ENCODE assay signal across 15 cellular contexts in genomic region chr1:198318092-198318491, GRCh38.
DNase-seq lines count a peak whose midpoint lies in the region; ATAC-seq lines count a peak whose summit lies in the region.
"Had no signal": no experiment of that assay in that cellular context is flagged by ENCODE, and none has a peak within 500 bp of the region (broad histone marks: within the 10 kb centered on the region; RNA-seq: fewer than 3 reads in every experiment).

No MANE protein-coding gene starts in this region.

- peak; percentile 87 for ATAC-seq in GM18870 (IDR thresholded peaks at IDR 0.05; ENCODE audit: unreplicated experiment)
- peak; percentile 93 for ATAC-seq in HG02610 (IDR thresholded peaks at IDR 0.05; ENCODE audit: unreplicated experiment)
- ATAC-seq in HG03558 (IDR thresholded peaks at IDR 0.05; ENCODE audit: extremely low read depth, unreplicated experiment), result peak; percentile 66
- ATAC-seq: gastrocnemius medialis, left cardiac atrium had no signal

- H3K4me1 ChIP-seq in CD8-positive, alpha-beta memory T cell (ENCODE audit: insufficient read depth, low read length), result no peaks in the 10 kb centered on the region
- H3K4me1 ChIP-seq: gastrocnemius medialis had no signal

- H3K36me3 ChIP-seq in CD8-positive, alpha-beta memory T cell (ENCODE audit: insufficient read depth, low read length), result peaks cover 3% of the 10 kb centered on the region
- no peaks in the 10 kb centered on the region for H3K36me3 ChIP-seq in H7 (replicated peaks; ENCODE audit: control insufficient read depth, insufficient read depth, low read length)
- H3K36me3 ChIP-seq in MG63, result peaks cover 44% of the 10 kb centered on the region

- no peak for DNase-seq in CD8-positive, alpha-beta memory T cell
- DNase-seq in G401 (ENCODE audit: low spot score) (no peak), H7 (no peak), MG63 (no peak), DMS114 treated with DMSO at 0.1 percent for 48 hours (lab: John Stamatoyannopoulos, UW; ENCODE audit: unreplicated experiment) (no peak)
- DNase-seq: amniotic stem cell, gastrocnemius medialis, left cardiac atrium, NCI-H1105, NCI-H82, nucleus accumbens had no signal

- peak overlapping the region in 5 of 8 donors; percentile 5 to 66 (median 42) for H3K27ac Mint-ChIP-seq in CD8-positive, alpha-beta memory T cell
- H3K27ac Mint-ChIP-seq: T-helper 1 cell treated with Interleukin-12 subunit alpha and Interleukin-12 subunit beta and Interleukin-4 antibody, amounts not matched to agents 30 μg/mL and 1 μg/mL, for 36 hours had no signal

- no peak overlapping the region for H3K4me3 Mint-ChIP-seq in CD8-positive, alpha-beta memory T cell
- H3K4me3 Mint-ChIP-seq: T-helper 1 cell treated with Interleukin-12 subunit alpha and Interleukin-12 subunit beta and Interleukin-4 antibody, amounts not matched to agents 30 μg/mL and 1 μg/mL, for 36 hours had no signal

- H3K27me3 Mint-ChIP-seq in CD8-positive, alpha-beta memory T cell, result no peaks in the 10 kb centered on the region

- no peak overlapping the region for H3K4me3 ChIP-seq in CD8-positive, alpha-beta memory T cell (ENCODE audit: low read length)
- H3K4me3 ChIP-seq in H7 (ENCODE audit: insufficient read depth, low read depth, low read length), result no peak overlapping the region
- H3K4me3 ChIP-seq in MG63, result no peak overlapping the region
- H3K4me3 ChIP-seq: gastrocnemius medialis had no signal

- CTCF ChIA-PET in CD8-positive, alpha-beta memory T cell (lab: Charles Lee), result no interaction called here

- in situ Hi-C loops in G401 (cut with HindIII; ENCODE audit: low sequenced_read_pairs), result no loop called here

- no peaks in the 10 kb centered on the region for H3K9me3 Mint-ChIP-seq in CD8-positive, alpha-beta memory T cell
- H3K9me3 Mint-ChIP-seq: T-helper 1 cell treated with Interleukin-12 subunit alpha and Interleukin-12 subunit beta and Interleukin-4 antibody, amounts not matched to agents 30 μg/mL and 1 μg/mL, for 36 hours had no signal

- H3K9me3 ChIP-seq in CD8-positive, alpha-beta memory T cell (ENCODE audit: low read length), result no peaks in the 10 kb centered on the region
- peaks cover under 1% of the 10 kb centered on the region; the same call in 1 of the 2 replicates for H3K9me3 ChIP-seq in MG63
- H3K9me3 ChIP-seq: gastrocnemius medialis had no signal

- H3K27ac ChIP-seq in CD8-positive, alpha-beta memory T cell (ENCODE audit: low read depth, low read length), result no peak overlapping the region
- H3K27ac ChIP-seq: gastrocnemius medialis had no signal

- peaks cover 28 to 40% (median 32%) of the 10 kb centered on the region in 3 donors for H3K4me1 Mint-ChIP-seq in CD8-positive, alpha-beta memory T cell

- H3K36me3 Mint-ChIP-seq in CD8-positive, alpha-beta memory T cell, result peaks cover 14 to 56% (median 24%) of the 10 kb centered on the region in 3 donors

- POLR2A ChIA-PET in CD8-positive, alpha-beta memory T cell (lab: Charles Lee), result no interaction called here

- no peaks in the 10 kb centered on the region for H3K27me3 ChIP-seq in CD8-positive, alpha-beta memory T cell (ENCODE audit: insufficient read depth, low read length, poor library complexity, severe bottlenecking)
- no peaks in the 10 kb centered on the region for H3K27me3 ChIP-seq in H7 (ENCODE audit: control insufficient read depth, insufficient read depth, low read length)
- no peaks in the 10 kb centered on the region for H3K27me3 ChIP-seq in MG63
- H3K27me3 ChIP-seq: gastrocnemius medialis had no signal
